ENCODE assay signal across 29 cellular contexts in genomic region chr20:42705550-42705949, GRCh38.
"Had no signal": no experiment of that assay in that cellular context is flagged by ENCODE, and none has a peak within 500 bp of the region (broad histone marks: within the 10 kb centered on the region; RNA-seq: fewer than 3 reads in every experiment).

No MANE protein-coding gene starts in this region.

- H3K36me3 ChIP-seq: neural progenitor cell, ovary, right lobe of liver, stomach, thoracic aorta, thyroid gland, tibial nerve, upper lobe of left lung, vagina had no signal

- H3K9me3 ChIP-seq: ovary, psoas muscle, right lobe of liver, thoracic aorta, thyroid gland, vagina had no signal

- H3K27me3 Mint-ChIP-seq: natural killer cell treated with Interleukin-12 subunit alpha and Interleukin-12 subunit beta and Interleukin-15 and Interleukin-18, amount 100 ng/mL, for 72 hours; progenitor cell of endocrine pancreas; stimulated activated naive B cell treated with anti-CD40 and anti-IgM and Interleukin-4, amounts not matched to agents 10 μg/mL and 1 μg/mL and 100 μg/mL, for 72 hours; stimulated activated naive CD8-positive, alpha-beta T cell treated with anti-CD3 and anti-CD28 coated beads, Interleukin-15, Interleukin-2, amounts not matched to agents 100 ng/mL and 50 ng/mL, for 24 hours had no signal

- H3K4me1 ChIP-seq: neural progenitor cell, psoas muscle, stomach, thyroid gland, tibial nerve, upper lobe of left lung, vagina had no signal

- H3K27ac ChIP-seq: neural progenitor cell, ovary, parathyroid adenoma, psoas muscle, right lobe of liver, skin epidermis, stomach, thoracic aorta, thyroid gland, tibial nerve, upper lobe of left lung, vagina had no signal

- H3K9ac ChIP-seq: neural progenitor cell, parathyroid adenoma had no signal

- H2AFZ ChIP-seq: neural progenitor cell, parathyroid adenoma had no signal

- H3K36me3 Mint-ChIP-seq: natural killer cell treated with Interleukin-12 subunit alpha and Interleukin-12 subunit beta and Interleukin-15 and Interleukin-18, amount 100 ng/mL, for 72 hours; neural progenitor cell; stimulated activated effector memory CD8-positive, alpha-beta T cell treated with anti-CD3 and anti-CD28 coated beads, Interleukin-12 subunit alpha, Interleukin-12 subunit beta, amount 100 ng/mL, for 72 hours; stimulated activated naive B cell treated with anti-CD40 and anti-IgM and Interleukin-4, amounts not matched to agents 10 μg/mL and 1 μg/mL and 100 μg/mL, for 72 hours had no signal

- H3K4me2 ChIP-seq: neural progenitor cell had no signal

- H3K27me3 ChIP-seq: neural progenitor cell, ovary, right lobe of liver, stomach, thyroid gland, tibial nerve, upper lobe of left lung, vagina had no signal

- FAIRE-seq: urothelium cell line had no signal

- H3K4me3 ChIP-seq: neural progenitor cell, ovary, psoas muscle, right lobe of liver, skin epidermis, stomach, thoracic aorta, thyroid gland, tibial nerve, upper lobe of left lung, vagina had no signal

- H3K4me1 Mint-ChIP-seq: naive thymus-derived CD8-positive, alpha-beta T cell; stimulated activated effector memory CD8-positive, alpha-beta T cell treated with anti-CD3 and anti-CD28 coated beads, Interleukin-12 subunit alpha, Interleukin-12 subunit beta, amount 100 ng/mL, for 72 hours; stimulated activated naive B cell treated with anti-CD40 and anti-IgM and Interleukin-4, amounts not matched to agents 10 μg/mL and 1 μg/mL and 100 μg/mL, for 72 hours had no signal

- ATAC-seq: naive thymus-derived CD8-positive, alpha-beta T cell; natural killer cell treated with Interleukin-12 subunit alpha and Interleukin-12 subunit beta and Interleukin-15 and Interleukin-18, amount 100 ng/mL, for 72 hours; psoas muscle; right cardiac atrium; right lobe of liver; stimulated activated effector memory CD8-positive, alpha-beta T cell treated with anti-CD3 and anti-CD28 coated beads, Interleukin-12 subunit alpha, Interleukin-12 subunit beta, amount 100 ng/mL, for 72 hours; stimulated activated naive B cell treated with anti-CD40 and anti-IgM and Interleukin-4, amounts not matched to agents 10 μg/mL and 1 μg/mL and 100 μg/mL, for 72 hours had no signal

- H3K4me3 Mint-ChIP-seq: naive thymus-derived CD8-positive, alpha-beta T cell; natural killer cell treated with Interleukin-12 subunit alpha and Interleukin-12 subunit beta and Interleukin-15 and Interleukin-18, amount 100 ng/mL, for 72 hours; nephron progenitor cell; neural progenitor cell; stimulated activated effector memory CD8-positive, alpha-beta T cell treated with anti-CD3 and anti-CD28 coated beads, Interleukin-12 subunit alpha, Interleukin-12 subunit beta, amount 100 ng/mL, for 72 hours; stimulated activated naive B cell treated with anti-CD40 and anti-IgM and Interleukin-4, amounts not matched to agents 10 μg/mL and 1 μg/mL and 100 μg/mL, for 72 hours; stimulated activated naive CD8-positive, alpha-beta T cell treated with anti-CD3 and anti-CD28 coated beads, Interleukin-15, Interleukin-2, amounts not matched to agents 100 ng/mL and 50 ng/mL, for 24 hours had no signal

- DNase-seq: naive thymus-derived CD8-positive, alpha-beta T cell; nephron progenitor cell; occipital lobe; ovary; posterior cingulate gyrus; psoas muscle; right cardiac atrium; right lobe of liver; stimulated activated CD4-positive, alpha-beta T cell treated with anti-CD3 and anti-CD28 coated beads, Interleukin-15, amount 100 ng/mL, for 24 hours; stimulated activated CD4-positive, alpha-beta T cell treated with anti-CD3 and anti-CD28 coated beads, Interleukin-2, amount 100 ng/mL, for 24 hours; stimulated activated CD4-positive, alpha-beta T cell treated with anti-CD3 and anti-CD28 coated beads, Interleukin-2, amount 100 ng/mL, for 48 hours; stimulated activated CD4-positive, alpha-beta T cell treated with anti-CD3 and anti-CD28 coated beads, Interleukin-4, amount 100 ng/mL, for 24 hours; stimulated activated naive B cell treated with anti-CD40 and anti-IgM and Interleukin-4, amounts not matched to agents 10 μg/mL and 1 μg/mL and 100 μg/mL, for 72 hours; stimulated activated naive CD4-positive, alpha-beta T cell treated with Interleukin-2 at 50 U/mL for 16 hours; stomach; thyroid gland; trophoblast cell; upper lobe of left lung had no signal

- H3K79me2 ChIP-seq: parathyroid adenoma had no signal

- H3K27ac Mint-ChIP-seq: naive thymus-derived CD8-positive, alpha-beta T cell; natural killer cell treated with Interleukin-12 subunit alpha and Interleukin-12 subunit beta and Interleukin-15 and Interleukin-18, amount 100 ng/mL, for 72 hours; nephron progenitor cell; neural progenitor cell; progenitor cell of endocrine pancreas; stimulated activated effector memory CD8-positive, alpha-beta T cell treated with anti-CD3 and anti-CD28 coated beads, Interleukin-12 subunit alpha, Interleukin-12 subunit beta, amount 100 ng/mL, for 72 hours; stimulated activated naive B cell treated with anti-CD40 and anti-IgM and Interleukin-4, amounts not matched to agents 10 μg/mL and 1 μg/mL and 100 μg/mL, for 72 hours; stimulated activated naive CD8-positive, alpha-beta T cell treated with anti-CD3 and anti-CD28 coated beads, Interleukin-15, Interleukin-2, amounts not matched to agents 100 ng/mL and 50 ng/mL, for 24 hours had no signal
